In genomic region chr1:208807446-208808117, GRCh38 we compare ENCODE assay signal across 18 cellular contexts.
DNase-seq lines count a peak whose midpoint lies in the region; ATAC-seq and TF ChIP-seq lines count a peak whose summit lies in the region.
"Had no signal": no experiment of that assay in that cellular context is flagged by ENCODE, and none has a peak within 500 bp of the region (broad histone marks: within the 10 kb centered on the region; RNA-seq: fewer than 3 reads in every experiment).

No MANE protein-coding gene starts in this region.

- H3K27ac ChIP-seq in heart left ventricle = no peak overlapping the region
- H3K27ac ChIP-seq: body of pancreas, colonic mucosa, neural progenitor cell had no signal

- no peak overlapping the region for H3K4me3 ChIP-seq in heart left ventricle
- H3K4me3 ChIP-seq: body of pancreas, colonic mucosa, neural progenitor cell had no signal

- intact Hi-C loops in heart left ventricle (cut with DNase I) = no loop called here

- peak; percentile 14 for DNase-seq in AG20443 (ENCODE audit: low spot score)
- DNase-seq in LHCN-M2 (ENCODE audit: low read depth) = peak; percentile 55
- peak; percentile 13 for DNase-seq in astrocyte of the hippocampus (ENCODE audit: low read depth, low spot score)
- peak; percentile 74 for DNase-seq in myocyte (ENCODE audit: low read depth)
- DNase-seq in activated effector memory CD4-positive, alpha-beta T cell treated with anti-CD3 and anti-CD28 coated beads, Interleukin-2, amount 50 U/mL, for 16 hours = no peak
- DNase-seq in COLO829 (ENCODE audit: low spot score) = no peak
- no peak for DNase-seq in heart left ventricle
- DNase-seq: ACHN; activated CD8-positive, alpha-beta memory T cell treated with anti-CD3 and anti-CD28 coated beads for 24 hours; activated T-cell treated with anti-CD3 and anti-CD28 coated beads, Interleukin-2, amount 50 U/mL, for 48 hours; body of pancreas; colonic mucosa; KG1; NCI-H1417 treated with DMSO at 0.1 percent for 48 hours; NCI-H748 treated with DMSO at 0.1 percent for 48 hours; stimulated activated CD4-positive, alpha-beta T cell treated with anti-CD3 and anti-CD28 coated beads, Interleukin-12 subunit alpha, Interleukin-12 subunit beta, amount 100 ng/mL, for 4 hours had no signal

- H3K9me3 ChIP-seq in heart left ventricle = peaks cover 0 to 13% (median 2%) of the 10 kb centered on the region in 12 donors
- H3K9me3 ChIP-seq: body of pancreas, colonic mucosa had no signal

- TF ChIP-seq CTCF in heart left ventricle (IDR thresholded peaks at IDR 0.05) = no peak

- TF ChIP-seq POLR2A in heart left ventricle (IDR thresholded peaks at IDR 0.05) = no peak

- no peak for ATAC-seq in HG03045 (IDR thresholded peaks at IDR 0.05; ENCODE audit: unreplicated experiment)
- ATAC-seq in heart left ventricle = no peak
- ATAC-seq: body of pancreas had no signal

- H3K36me3 ChIP-seq in heart left ventricle = no peaks in the 10 kb centered on the region
- H3K36me3 ChIP-seq: colonic mucosa, neural progenitor cell had no signal

- WGBS in heart left ventricle, 4 donors = 80 to 85% (median 83%) methylated on average over 4 of the region's 4 CpGs

- H3K4me1 ChIP-seq in heart left ventricle = no peaks in the 10 kb centered on the region
- H3K4me1 ChIP-seq: body of pancreas, colonic mucosa had no signal

- peaks cover 0 to 13% (median 0%) of the 10 kb centered on the region in 9 donors for H3K27me3 ChIP-seq in heart left ventricle
- H3K27me3 ChIP-seq: body of pancreas, colonic mucosa, neural progenitor cell had no signal

Comparison
In these comparisons a context has a peak if more than half of its experiments do, and no peak if none do; other contexts are left out.
1. DNase-seq: peak in AG20443 (single experiment), LHCN-M2 (single experiment), astrocyte of the hippocampus (single experiment) and myocyte (single experiment); none in activated effector memory CD4-positive, alpha-beta T cell treated with anti-CD3 and anti-CD28 coated beads, Interleukin-2, amount 50 U/mL, for 16 hours (single experiment), COLO829 (single experiment) and heart left ventricle (0 of 5).